In genomic region chr6:31827286-31828079, GRCh38 we compare ENCODE assay signal across 8 cellular contexts. TPM values are rescaled to one million over a fixed set of nuclear protein-coding genes. Genes with fewer than 3 reads are reported as not detected.
DNase-seq lines count a peak whose midpoint lies in the region; ATAC-seq and TF ChIP-seq lines count a peak whose summit lies in the region.

Gene HSPA1B (plus strand): TSS chr6:31827738. CDS start chr6:31827951, 213 bp downstream.

- intact Hi-C loops in natural killer cell (cut with micrococcal nuclease) = no loop called here

- peaks cover 18% of the 10 kb centered on the region for H3F3A ChIP-seq in GM23338 (replicated peaks; ENCODE audit: low read depth)

- no peaks in the 10 kb centered on the region for H3K9me3 ChIP-seq in RWPE2 (ENCODE audit: severe bottlenecking)

- TF ChIP-seq CTCF in GM23338 (conservative IDR thresholded peaks at IDR 0.05; ENCODE audit: low read depth in 2 of 2) = no peak
- no peak for TF ChIP-seq CTCF in RWPE2 (IDR thresholded peaks at IDR 0.05; ENCODE audit: poor library complexity, severe bottlenecking)
- no peak for TF ChIP-seq CTCF in natural killer cell (IDR thresholded peaks at IDR 0.05)

- H3K36me3 ChIP-seq in GM23338 (ENCODE audit: insufficient read depth) (no peaks in the 10 kb centered on the region), RWPE2 (ENCODE audit: low read depth) (peaks cover 19% of the 10 kb centered on the region)

- ATAC-seq in GM23338 (peak; percentile 89), RWPE2 (ENCODE audit: low read depth) (peak; percentile 82), natural killer cell (peak; percentile 78 to 86 (median 82))

- H3K4me3 ChIP-seq in GM23338 (peak within 1 kb of the TSS; percentile 59), RWPE2 (ENCODE audit: severe bottlenecking) (peak within 1 kb of the TSS; percentile 85)

- peak within 1 kb of the TSS; percentile 89 for H3K27ac ChIP-seq in GM23338 (ENCODE audit: low read depth)
- H3K27ac ChIP-seq in RWPE2 (ENCODE audit: poor library complexity, severe bottlenecking) = peak within 1 kb of the TSS; percentile 92

- peak within 1 kb of the TSS; percentile 86 for H3K4me2 ChIP-seq in GM23338

- peaks cover 27% of the 10 kb centered on the region for H3K79me2 ChIP-seq in GM23338 (replicated peaks; ENCODE audit: insufficient read depth)

- peak; percentile 100 for DNase-seq in Daoy (ENCODE audit: low read depth)
- DNase-seq in GM23338 (ENCODE audit: low spot score) = peak; percentile 100
- DNase-seq in LHCN-M2 (ENCODE audit: low read depth) = peak; percentile 100
- DNase-seq in RWPE2 (ENCODE audit: low spot score) = peak; percentile 100
- peak; percentile 80 for DNase-seq in activated T-helper 9 cell treated with anti-CD3 and anti-CD28 coated beads, Interleukin-2, amount 50 U/mL, for 16 hours (ENCODE audit: low read depth)
- peak; percentile 99 for DNase-seq in fibroblast of peridontal ligament (ENCODE audit: extremely low read depth)
- DNase-seq in natural killer cell = peak; percentile 66
- peak; percentile 98 for DNase-seq in stimulated activated naive CD4-positive, alpha-beta T cell treated with Interleukin-2 at 50 U/mL for 16 hours (lab: John Stamatoyannopoulos, UW)

- H2AFZ ChIP-seq in GM23338 = no peak within 1 kb of the TSS

- peaks cover 40% of the 10 kb centered on the region for H3K4me1 Mint-ChIP-seq in GM23338
- peaks cover 22 to 25% of the 10 kb centered on the region in 2 donors for H3K4me1 Mint-ChIP-seq in natural killer cell

- H3K36me3 Mint-ChIP-seq in GM23338 (ENCODE audit: low read depth) (peaks cover 4% of the 10 kb centered on the region; the same call in 2 of the 3 replicates), natural killer cell (no peaks in the 10 kb centered on the region)

- H3K27me3 ChIP-seq in GM23338 (ENCODE audit: insufficient read depth) (no peaks in the 10 kb centered on the region), RWPE2 (ENCODE audit: insufficient read depth, poor library complexity, severe bottlenecking) (no peaks in the 10 kb centered on the region)

- peak within 1 kb of the TSS; percentile 98 for H3K27ac Mint-ChIP-seq in GM23338
- H3K27ac Mint-ChIP-seq in natural killer cell = peak within 1 kb of the TSS; percentile 95 to 99

- H3K4me3 Mint-ChIP-seq in GM23338 (peak within 1 kb of the TSS; percentile 80), natural killer cell (peak within 1 kb of the TSS; percentile 96)

- H4K20me1 ChIP-seq in GM23338 (replicated peaks; ENCODE audit: insufficient read depth) = peaks cover 5% of the 10 kb centered on the region

- H3K9me3 Mint-ChIP-seq in GM23338 = peaks cover 7% of the 10 kb centered on the region; the same call in 2 of the 3 replicates
- no peaks in the 10 kb centered on the region for H3K9me3 Mint-ChIP-seq in natural killer cell

- H3K4me1 ChIP-seq in GM23338 (ENCODE audit: insufficient read depth) (peaks cover 47% of the 10 kb centered on the region), RWPE2 (ENCODE audit: insufficient read depth, poor library complexity, severe bottlenecking) (peaks cover 43% of the 10 kb centered on the region)

- H3K9me2 ChIP-seq in GM23338 (ENCODE audit: insufficient read depth) = no peaks in the 10 kb centered on the region

- H3K27me3 Mint-ChIP-seq in GM23338 (ENCODE audit: insufficient read depth, low read depth, poor library complexity) = peaks cover 23% of the 10 kb centered on the region
- H3K27me3 Mint-ChIP-seq in natural killer cell (ENCODE audit: low read depth in 2 of 2) = no peaks in the 10 kb centered on the region

TF ChIP-seq in GM23338, 12 proteins besides CTCF, POLR2A, EP300 and RAD21 (continues in another document):
- TF ChIP-seq JUNB (IDR thresholded peaks at IDR 0.05; ENCODE audit: unreplicated experiment) = no peak
- TF ChIP-seq EZH2phosphoT487 (IDR thresholded peaks at IDR 0.05; ENCODE audit: unreplicated experiment) = no peak
- no peak for TF ChIP-seq ZNF114 (CRISPR knock-in tag; IDR thresholded peaks at IDR 0.05)
- TF ChIP-seq NANOG (IDR thresholded peaks at IDR 0.05; ENCODE audit: borderline replicate concordance) = no peak
- TF ChIP-seq EZH2 (IDR thresholded peaks at IDR 0.05; ENCODE audit: low read depth, unreplicated experiment) = no peak
- TF ChIP-seq CREB1 (CRISPR knock-in tag; IDR thresholded peaks at IDR 0.05; ENCODE audit: low read depth) = no peak
- TF ChIP-seq ZNF462 (CRISPR knock-in tag; IDR thresholded peaks at IDR 0.05) = no peak
- TF ChIP-seq ZNF331 (CRISPR knock-in tag; IDR thresholded peaks at IDR 0.05; ENCODE audit: low read depth) = no peak
- peak; percentile 56; the same call in 1 of the 2 replicates for TF ChIP-seq ETS1 (IDR thresholded peaks at IDR 0.05)

RNA-seq across cellular contexts. Expression of gene HSPA1B, which starts in this region (rescaled TPM):
- 194 and 206 TPM in 2 replicates for total RNA-seq in Daoy (2014; rRNA removed; shearing (Covaris generic))
- 102 and 113 TPM in 2 replicates for total RNA-seq in GM23338 (2014; rRNA removed; shearing (Covaris generic))
- polyA plus RNA-seq in GM23338 (2016; fragmentation: Nextera tagmentation; extraction: Ambion mirVana) = 25.9 and 31.7 TPM in 2 replicates
- total RNA-seq in LHCN-M2 (2014; rRNA removed) (86.1 and 92.2 TPM in 2 replicates), natural killer cell (100 to 1,000 TPM in 1 of 3 donors, 10 to 100 TPM in 1, 1 to 10 TPM in 1; 8.5 to 112 (median 15.3) TPM)
- polyA plus RNA-seq in LHCN-M2 (2012) = 48.1 TPM

Comparison
In these comparisons a context has a peak if more than half of its experiments do, and no peak if none do; other contexts are left out.
1. Peak in every context shown above with its lines: DNase-seq, ATAC-seq, H3K4me3 ChIP-seq and H3K27ac ChIP-seq.